1 cellular context compared by ENCODE assay signal in the genomic region with DNA sequence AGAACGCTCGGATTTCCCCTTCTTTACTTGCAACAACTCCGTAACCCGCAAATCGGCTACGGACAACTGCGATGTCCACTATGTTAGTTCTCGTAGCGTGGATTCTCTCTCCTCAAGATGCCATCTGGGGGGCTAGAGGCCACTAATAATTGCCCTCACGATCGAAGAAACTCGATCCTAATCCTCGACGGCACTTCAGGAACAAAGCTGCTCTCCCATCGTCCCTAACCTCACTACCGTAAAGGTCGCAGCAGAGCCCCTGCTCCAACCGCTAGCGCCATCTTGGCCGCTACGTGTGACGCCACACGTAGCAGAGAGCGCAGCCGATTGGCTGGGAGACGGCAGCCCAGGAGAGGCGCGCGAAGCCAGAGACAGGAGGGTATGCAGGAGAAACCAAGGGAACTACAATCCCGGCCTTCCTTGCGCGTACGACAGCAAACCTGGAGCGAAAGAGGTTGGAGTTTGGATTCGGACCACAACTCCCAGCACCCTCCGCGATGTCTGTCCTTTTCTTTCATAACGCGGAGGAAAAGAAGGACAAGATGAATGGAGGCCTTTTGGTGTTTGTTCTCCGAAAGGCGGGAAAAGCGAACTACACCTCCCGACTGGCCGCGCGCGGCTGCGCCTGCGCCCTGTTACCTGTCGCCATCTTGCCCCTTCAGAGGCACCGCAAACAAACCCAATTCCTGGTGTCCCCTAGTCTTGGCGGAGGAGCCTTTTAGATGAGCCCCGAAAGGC.
TF ChIP-seq lines count a peak whose summit lies in the region.

A gene with protein sequence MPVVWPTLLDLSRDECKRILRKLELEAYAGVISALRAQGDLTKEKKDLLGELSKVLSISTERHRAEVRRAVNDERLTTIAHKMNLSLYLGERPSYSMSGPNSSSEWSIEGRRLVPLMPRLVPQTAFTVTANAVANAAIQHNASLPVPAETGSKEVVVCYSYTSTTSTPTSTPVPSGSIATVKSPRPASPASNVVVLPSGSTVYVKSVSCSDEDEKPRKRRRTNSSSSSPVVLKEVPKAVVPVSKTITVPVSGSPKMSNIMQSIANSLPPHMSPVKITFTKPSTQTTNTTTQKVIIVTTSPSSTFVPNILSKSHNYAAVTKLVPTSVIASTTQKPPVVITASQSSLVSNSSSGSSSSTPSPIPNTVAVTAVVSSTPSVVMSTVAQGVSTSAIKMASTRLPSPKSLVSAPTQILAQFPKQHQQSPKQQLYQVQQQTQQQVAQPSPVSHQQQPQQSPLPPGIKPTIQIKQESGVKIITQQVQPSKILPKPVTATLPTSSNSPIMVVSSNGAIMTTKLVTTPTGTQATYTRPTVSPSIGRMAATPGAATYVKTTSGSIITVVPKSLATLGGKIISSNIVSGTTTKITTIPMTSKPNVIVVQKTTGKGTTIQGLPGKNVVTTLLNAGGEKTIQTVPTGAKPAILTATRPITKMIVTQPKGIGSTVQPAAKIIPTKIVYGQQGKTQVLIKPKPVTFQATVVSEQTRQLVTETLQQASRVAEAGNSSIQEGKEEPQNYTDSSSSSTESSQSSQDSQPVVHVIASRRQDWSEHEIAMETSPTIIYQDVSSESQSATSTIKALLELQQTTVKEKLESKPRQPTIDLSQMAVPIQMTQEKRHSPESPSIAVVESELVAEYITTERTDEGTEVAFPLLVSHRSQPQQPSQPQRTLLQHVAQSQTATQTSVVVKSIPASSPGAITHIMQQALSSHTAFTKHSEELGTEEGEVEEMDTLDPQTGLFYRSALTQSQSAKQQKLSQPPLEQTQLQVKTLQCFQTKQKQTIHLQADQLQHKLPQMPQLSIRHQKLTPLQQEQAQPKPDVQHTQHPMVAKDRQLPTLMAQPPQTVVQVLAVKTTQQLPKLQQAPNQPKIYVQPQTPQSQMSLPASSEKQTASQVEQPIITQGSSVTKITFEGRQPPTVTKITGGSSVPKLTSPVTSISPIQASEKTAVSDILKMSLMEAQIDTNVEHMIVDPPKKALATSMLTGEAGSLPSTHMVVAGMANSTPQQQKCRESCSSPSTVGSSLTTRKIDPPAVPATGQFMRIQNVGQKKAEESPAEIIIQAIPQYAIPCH (N-terminal part only) (plus strand): TSS at position 635 of the 738 bp plus-strand sequence. CDS start 1,921 bp downstream, outside the sequence.

TF ChIP-seq in SK-N-SH, 30 proteins besides CTCF, POLR2A, EP300 and RAD21 (continued from another document):
- TF ChIP-seq, protein P1, sequence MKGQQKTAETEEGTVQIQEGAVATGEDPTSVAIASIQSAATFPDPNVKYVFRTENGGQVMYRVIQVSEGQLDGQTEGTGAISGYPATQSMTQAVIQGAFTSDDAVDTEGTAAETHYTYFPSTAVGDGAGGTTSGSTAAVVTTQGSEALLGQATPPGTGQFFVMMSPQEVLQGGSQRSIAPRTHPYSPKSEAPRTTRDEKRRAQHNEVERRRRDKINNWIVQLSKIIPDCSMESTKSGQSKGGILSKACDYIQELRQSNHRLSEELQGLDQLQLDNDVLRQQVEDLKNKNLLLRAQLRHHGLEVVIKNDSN (IDR thresholded peaks at IDR 0.05; ENCODE audit: borderline replicate concordance, low read depth) = 0 out of 2 replicates have a peak, but pooled peaks have one; percentile 7
- TF ChIP-seq MXI1 (IDR thresholded peaks at IDR 0.05; ENCODE audit: low read depth, low read length) (peak; percentile 71), GABPA (IDR thresholded peaks at IDR 0.05; ENCODE audit: low read depth) (no peak), SMC3 (IDR thresholded peaks at IDR 0.05; ENCODE audit: low read depth, low read length) (0 out of 2 replicates have a peak, but pooled peaks have one; percentile 19), MEF2A (IDR thresholded peaks at IDR 0.05; ENCODE audit: borderline replicate concordance, low read depth) (no peak), GATA2 (CRISPR knock-in tag; IDR thresholded peaks at IDR 0.05) (no peak), SIN3A (IDR thresholded peaks at IDR 0.05; ENCODE audit: borderline replicate concordance, low read depth, low read length) (peak; percentile 61), TEAD4 (IDR thresholded peaks at IDR 0.05; ENCODE audit: borderline replicate concordance, insufficient read depth) (no peak), FOXJ3 (CRISPR knock-in tag; IDR thresholded peaks at IDR 0.05) (no peak), EZH2phosphoT487 (IDR thresholded peaks at IDR 0.05; ENCODE audit: borderline replicate concordance, low read depth) (no peak), POLR2AphosphoS5 (IDR thresholded peaks at IDR 0.05; ENCODE audit: low read depth, low read length) (peak; percentile 97), NFIC (IDR thresholded peaks at IDR 0.05; ENCODE audit: borderline replicate concordance) (no peak), NRF1 (IDR thresholded peaks at IDR 0.05; ENCODE audit: low read depth, low read length) (peak; percentile 89), RCOR1 (IDR thresholded peaks at IDR 0.05; ENCODE audit: low read length) (peak; percentile 4; the same call in 1 of the 2 replicates), FOXM1 (IDR thresholded peaks at IDR 0.05; ENCODE audit: low read depth) (no peak), FOSL2 (IDR thresholded peaks at IDR 0.05; ENCODE audit: borderline replicate concordance, low read depth) (no peak; the same call in 1 of the 2 replicates), TAF1 (IDR thresholded peaks at IDR 0.05; ENCODE audit: borderline replicate concordance, low read depth, low read length) (peak; percentile 99), TCF12 (IDR thresholded peaks at IDR 0.05) (peak; percentile 33; the same call in 1 of the 2 replicates), RXRA (IDR thresholded peaks at IDR 0.05; ENCODE audit: borderline replicate concordance, low read depth) (no peak)
- TF ChIP-seq, protein P2, sequence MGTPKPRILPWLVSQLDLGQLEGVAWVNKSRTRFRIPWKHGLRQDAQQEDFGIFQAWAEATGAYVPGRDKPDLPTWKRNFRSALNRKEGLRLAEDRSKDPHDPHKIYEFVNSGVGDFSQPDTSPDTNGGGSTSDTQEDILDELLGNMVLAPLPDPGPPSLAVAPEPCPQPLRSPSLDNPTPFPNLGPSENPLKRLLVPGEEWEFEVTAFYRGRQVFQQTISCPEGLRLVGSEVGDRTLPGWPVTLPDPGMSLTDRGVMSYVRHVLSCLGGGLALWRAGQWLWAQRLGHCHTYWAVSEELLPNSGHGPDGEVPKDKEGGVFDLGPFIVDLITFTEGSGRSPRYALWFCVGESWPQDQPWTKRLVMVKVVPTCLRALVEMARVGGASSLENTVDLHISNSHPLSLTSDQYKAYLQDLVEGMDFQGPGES (IDR thresholded peaks at IDR 0.05; ENCODE audit: low read depth, low read length) = no peak
- TF ChIP-seq, protein P3, sequence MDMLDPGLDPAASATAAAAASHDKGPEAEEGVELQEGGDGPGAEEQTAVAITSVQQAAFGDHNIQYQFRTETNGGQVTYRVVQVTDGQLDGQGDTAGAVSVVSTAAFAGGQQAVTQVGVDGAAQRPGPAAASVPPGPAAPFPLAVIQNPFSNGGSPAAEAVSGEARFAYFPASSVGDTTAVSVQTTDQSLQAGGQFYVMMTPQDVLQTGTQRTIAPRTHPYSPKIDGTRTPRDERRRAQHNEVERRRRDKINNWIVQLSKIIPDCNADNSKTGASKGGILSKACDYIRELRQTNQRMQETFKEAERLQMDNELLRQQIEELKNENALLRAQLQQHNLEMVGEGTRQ (IDR thresholded peaks at IDR 0.05; ENCODE audit: borderline replicate concordance, low read depth, low read length) = no peak
- TF ChIP-seq, protein P4, sequence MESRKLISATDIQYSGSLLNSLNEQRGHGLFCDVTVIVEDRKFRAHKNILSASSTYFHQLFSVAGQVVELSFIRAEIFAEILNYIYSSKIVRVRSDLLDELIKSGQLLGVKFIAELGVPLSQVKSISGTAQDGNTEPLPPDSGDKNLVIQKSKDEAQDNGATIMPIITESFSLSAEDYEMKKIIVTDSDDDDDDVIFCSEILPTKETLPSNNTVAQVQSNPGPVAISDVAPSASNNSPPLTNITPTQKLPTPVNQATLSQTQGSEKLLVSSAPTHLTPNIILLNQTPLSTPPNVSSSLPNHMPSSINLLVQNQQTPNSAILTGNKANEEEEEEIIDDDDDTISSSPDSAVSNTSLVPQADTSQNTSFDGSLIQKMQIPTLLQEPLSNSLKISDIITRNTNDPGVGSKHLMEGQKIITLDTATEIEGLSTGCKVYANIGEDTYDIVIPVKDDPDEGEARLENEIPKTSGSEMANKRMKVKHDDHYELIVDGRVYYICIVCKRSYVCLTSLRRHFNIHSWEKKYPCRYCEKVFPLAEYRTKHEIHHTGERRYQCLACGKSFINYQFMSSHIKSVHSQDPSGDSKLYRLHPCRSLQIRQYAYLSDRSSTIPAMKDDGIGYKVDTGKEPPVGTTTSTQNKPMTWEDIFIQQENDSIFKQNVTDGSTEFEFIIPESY (IDR thresholded peaks at IDR 0.05; ENCODE audit: borderline replicate concordance, low read depth) = peak; percentile 56; the same call in 1 of the 2 replicates
- TF ChIP-seq, protein P5, sequence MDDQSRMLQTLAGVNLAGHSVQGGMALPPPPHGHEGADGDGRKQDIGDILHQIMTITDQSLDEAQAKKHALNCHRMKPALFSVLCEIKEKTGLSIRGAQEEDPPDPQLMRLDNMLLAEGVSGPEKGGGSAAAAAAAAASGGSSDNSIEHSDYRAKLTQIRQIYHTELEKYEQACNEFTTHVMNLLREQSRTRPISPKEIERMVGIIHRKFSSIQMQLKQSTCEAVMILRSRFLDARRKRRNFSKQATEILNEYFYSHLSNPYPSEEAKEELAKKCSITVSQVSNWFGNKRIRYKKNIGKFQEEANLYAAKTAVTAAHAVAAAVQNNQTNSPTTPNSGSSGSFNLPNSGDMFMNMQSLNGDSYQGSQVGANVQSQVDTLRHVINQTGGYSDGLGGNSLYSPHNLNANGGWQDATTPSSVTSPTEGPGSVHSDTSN (IDR thresholded peaks at IDR 0.05) = no peak
